ENCODE assay signal across 21 cellular contexts in the genomic region with DNA sequence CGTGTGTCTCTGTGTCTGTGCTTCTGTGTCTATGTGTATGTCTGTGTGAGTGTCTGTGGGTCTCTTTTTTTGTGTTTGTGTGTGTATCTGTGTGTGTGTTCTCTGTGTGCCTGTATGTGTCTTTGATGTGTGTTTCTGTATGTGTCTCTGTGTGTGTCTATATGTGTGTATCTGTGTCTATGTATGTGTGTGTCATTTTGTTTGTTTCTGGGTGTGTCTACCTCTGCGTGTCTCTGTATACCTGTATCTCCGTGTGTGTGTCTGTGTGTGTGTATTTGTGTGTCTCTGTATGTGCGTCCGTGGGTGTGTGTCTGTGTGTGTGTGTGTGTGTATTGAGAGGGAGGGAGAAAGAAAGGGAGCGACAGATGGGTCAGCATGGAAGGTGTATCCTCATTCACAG.
DNase-seq lines count a peak whose midpoint lies in the region; ATAC-seq, FAIRE-seq and TF ChIP-seq lines count a peak whose summit lies in the region.
"Had no signal": no experiment of that assay in that cellular context is flagged by ENCODE, and none has a peak within 500 bp of the region (broad histone marks: within the 10 kb centered on the region; RNA-seq: fewer than 3 reads in every experiment).

No MANE protein-coding gene starts in this region.

- H3K4ac ChIP-seq in mesendoderm (ENCODE audit: low read depth, low read length): no peak overlapping the region

- ATAC-seq in K562 (no peak), HG02571 (IDR thresholded peaks at IDR 0.05; ENCODE audit: unreplicated experiment) (no peak), HG03520 (IDR thresholded peaks at IDR 0.05; ENCODE audit: unreplicated experiment) (no peak)
- ATAC-seq: CD8-positive, alpha-beta T cell had no signal

- H3K27me3 Mint-ChIP-seq in activated CD4-positive, alpha-beta T cell treated with anti-CD3 and anti-CD28 coated beads, Interleukin-2, amount 10 ng/mL, durations not matched to agents 24 days and 14 days: no peaks in the 10 kb centered on the region

- TF ChIP-seq POLR2A in K562 (conservative IDR thresholded peaks at IDR 0.05): no peak

- H3K79me1 ChIP-seq in mesendoderm (ENCODE audit: low read length): no peaks in the 10 kb centered on the region

- no peak for TF ChIP-seq EP300 in K562 (IDR thresholded peaks at IDR 0.05; ENCODE audit: low read length)

- H3K27ac ChIP-seq in K562 (ENCODE audit: extremely low read depth, low read depth, low read length) (no peak overlapping the region), mesendoderm (ENCODE audit: low read depth, low read length) (no peak overlapping the region)
- H3K27ac ChIP-seq: 22Rv1, BLaER1, C4-2B had no signal

- BruUV-seq in K562 (replicated peaks; lab: Mats Ljungman, UMichigan): no TSS peak

- H3K4me3 Mint-ChIP-seq in activated CD4-positive, alpha-beta T cell treated with anti-CD3 and anti-CD28 coated beads, Interleukin-2, amount 10 ng/mL, durations not matched to agents 24 days and 14 days: no peak overlapping the region
- H3K4me3 Mint-ChIP-seq: B cell; CD4-positive, CD25-positive, alpha-beta regulatory T cell; CD8-positive, alpha-beta T cell had no signal

- no peak overlapping the region for H3K27ac Mint-ChIP-seq in activated CD4-positive, alpha-beta T cell treated with anti-CD3 and anti-CD28 coated beads, Interleukin-2, amount 10 ng/mL, durations not matched to agents 24 days and 14 days
- H3K27ac Mint-ChIP-seq: B cell; CD4-positive, CD25-positive, alpha-beta regulatory T cell; CD8-positive, alpha-beta T cell had no signal

- no peaks in the 10 kb centered on the region for H3K9me1 ChIP-seq in K562 (ENCODE audit: control insufficient read depth, insufficient read depth, low read length)

- no peaks in the 10 kb centered on the region for H3K9me3 Mint-ChIP-seq in activated CD4-positive, alpha-beta T cell treated with anti-CD3 and anti-CD28 coated beads, Interleukin-2, amount 10 ng/mL, durations not matched to agents 24 days and 14 days
- H3K9me3 Mint-ChIP-seq: CD4-positive, CD25-positive, alpha-beta regulatory T cell; CD8-positive, alpha-beta T cell had no signal

- H2BK15ac ChIP-seq in mesendoderm (replicated peaks; ENCODE audit: low read depth): no peak overlapping the region

- no peak overlapping the region for H3K23ac ChIP-seq in mesendoderm (ENCODE audit: low read length)

- POLR2A ChIA-PET in K562 (lab: Yijun Ruan, JAX): no interaction called here

- in situ Hi-C loops in K562 (cut with MboI): no loop called here

- TF ChIP-seq CTCF in K562 (IDR thresholded peaks at IDR 0.05 in 2 of 3, conservative IDR thresholded peaks at IDR 0.05 in 1 of 3; ENCODE audit: insufficient read depth in 2 of 3, low read depth in 1 of 3, low read length in 3 of 3): no peak

- peak; percentile 27 for DNase-seq in activated CD4-positive, alpha-beta T cell treated with anti-CD3 and anti-CD28 coated beads, Interleukin-2, amount 10 ng/mL, durations not matched to agents 24 days and 14 days
- DNase-seq in activated CD4-positive, alpha-beta T cell treated with anti-CD3 and anti-CD28 coated beads, Interleukin-2, amount 50 U/mL, for 1 hour: no peak
- DNase-seq in K562 (ENCODE audit: extremely low read depth in 1 of 4, low spot score in 3 of 4) (no peak), mesendoderm (no peak)
- DNase-seq: Caco-2; CD4-positive, CD25-positive, alpha-beta regulatory T cell; CD8-positive, alpha-beta T cell; DMS153; DND-41; GOT3; H7; HCEC 1CT had no signal

- no peaks in the 10 kb centered on the region for H3K36me3 Mint-ChIP-seq in activated CD4-positive, alpha-beta T cell treated with anti-CD3 and anti-CD28 coated beads, Interleukin-2, amount 10 ng/mL, durations not matched to agents 24 days and 14 days (ENCODE audit: low read depth)
- H3K36me3 Mint-ChIP-seq: CD4-positive, CD25-positive, alpha-beta regulatory T cell; CD8-positive, alpha-beta T cell had no signal

- no peak overlapping the region for H2BK5ac ChIP-seq in mesendoderm (ENCODE audit: low read length)

- H3K18ac ChIP-seq in mesendoderm (ENCODE audit: low read length): no peak overlapping the region

- H3K9me3 ChIP-seq in K562 (replicated peaks; ENCODE audit: control insufficient read depth, insufficient read depth, low read depth, low read length): no peaks in the 10 kb centered on the region
- H3K9me3 ChIP-seq: BLaER1, Caco-2 had no signal

- no peak overlapping the region for H4K8ac ChIP-seq in mesendoderm (ENCODE audit: low read depth, low read length)

- TF ChIP-seq RAD21 in K562 (CRISPR knock-in tag; conservative IDR thresholded peaks at IDR 0.05 in 1 of 2, IDR thresholded peaks at IDR 0.05 in 1 of 2): no peak

- intact Hi-C loops in activated CD4-positive, alpha-beta T cell treated with anti-CD3 and anti-CD28 coated beads, Interleukin-2, amount 10 ng/mL, durations not matched to agents 24 days and 14 days (cut with micrococcal nuclease): no loop called here
- intact Hi-C loops in K562 (cut with micrococcal nuclease): no loop called here

- H3K9ac ChIP-seq in K562 (ENCODE audit: insufficient read depth in 1 of 2, low read depth in 2 of 2, low read length in 2 of 2) (no peak overlapping the region), mesendoderm (ENCODE audit: low read length) (no peak overlapping the region)
- H3K9ac ChIP-seq: BLaER1 had no signal

- H3K4me3 ChIP-seq in K562: no peak overlapping the region
- no peak overlapping the region for H3K4me3 ChIP-seq in mesendoderm (ENCODE audit: low read length)
- H3K4me3 ChIP-seq: BLaER1 had no signal

- H3K4me2 ChIP-seq in K562 (ENCODE audit: insufficient read depth, low read length): no peak overlapping the region
- H3K4me2 ChIP-seq in mesendoderm (ENCODE audit: low read length): no peak overlapping the region
- H3K4me2 ChIP-seq: BLaER1 had no signal

- H3K27me3 ChIP-seq in K562 (ENCODE audit: control insufficient read depth in 2 of 2, insufficient read depth in 2 of 2, low read length in 2 of 2) (no peaks in the 10 kb centered on the region), mesendoderm (ENCODE audit: insufficient read depth, low read length, poor library complexity) (no peaks in the 10 kb centered on the region)
- H3K27me3 ChIP-seq: BLaER1 had no signal

- no peak overlapping the region for H2AFZ ChIP-seq in K562 (ENCODE audit: low read depth, low read length)

- FAIRE-seq in K562 (lab: Jason Lieb, UNC): no peak
- FAIRE-seq: A204.1, G401.6, GM12892 had no signal

- no peaks in the 10 kb centered on the region for H3K4me1 ChIP-seq in K562 (replicated peaks in 1 of 2; ENCODE audit: control insufficient read depth in 2 of 2, insufficient read depth in 2 of 2, low read length in 2 of 2)
- H3K4me1 ChIP-seq in mesendoderm (ENCODE audit: control insufficient read depth, low read depth, low read length): no peaks in the 10 kb centered on the region
- H3K4me1 ChIP-seq: BLaER1, Caco-2 had no signal

- no peaks in the 10 kb centered on the region for H3K79me2 ChIP-seq in K562 (ENCODE audit: control insufficient read depth, insufficient read depth, low read length)
- H3K79me2 ChIP-seq in mesendoderm (ENCODE audit: control insufficient read depth, insufficient read depth, low read length): no peaks in the 10 kb centered on the region

- no peak overlapping the region for H4K5ac ChIP-seq in mesendoderm (ENCODE audit: low read length)

- 0% methylated on average over 6 of the region's 6 CpGs for WGBS in K562 (ENCODE audit: insufficient coverage, low coverage, missing lambda C conversion rate)
- WGBS in mesendoderm (ENCODE audit: extremely low coverage, insufficient coverage, low lambda C conversion rate): no CpG with 5 or more reads among the region's 6 CpGs

- peak overlapping the region; percentile 51 for H2AK5ac ChIP-seq in mesendoderm (ENCODE audit: low read length)

- CTCF ChIA-PET in K562 (lab: Yijun Ruan, JAX; ENCODE audit: low intra/inter-chr PET ratio): no interaction called here

- no peak overlapping the region for H2BK120ac ChIP-seq in mesendoderm (ENCODE audit: low read depth, low read length)

- H4K20me1 ChIP-seq in K562 (replicated peaks; ENCODE audit: control insufficient read depth, insufficient read depth, low read length): no peaks in the 10 kb centered on the region; the same call in 1 of the 2 replicates
- H4K20me1 ChIP-seq: BLaER1 had no signal

- H3K4me1 Mint-ChIP-seq in activated CD4-positive, alpha-beta T cell treated with anti-CD3 and anti-CD28 coated beads, Interleukin-2, amount 10 ng/mL, durations not matched to agents 24 days and 14 days: no peaks in the 10 kb centered on the region
- H3K4me1 Mint-ChIP-seq: B cell; CD4-positive, CD25-positive, alpha-beta regulatory T cell had no signal

- H3K36me3 ChIP-seq in K562 (ENCODE audit: control insufficient read depth, insufficient read depth, low read length) (no peaks in the 10 kb centered on the region), mesendoderm (ENCODE audit: control insufficient read depth, insufficient read depth, low read length) (no peaks in the 10 kb centered on the region)
- H3K36me3 ChIP-seq: BLaER1 had no signal

- H3K56ac ChIP-seq in mesendoderm (ENCODE audit: low read length): peak overlapping the region; percentile 15

TF ChIP-seq in K562, 482 proteins besides CTCF, POLR2A, EP300 and RAD21 (continues in another document):
- TF ChIP-seq USF2 (CRISPR knock-in tag; IDR thresholded peaks at IDR 0.05): no peak
- TF ChIP-seq ZNF444 (CRISPR knock-in tag; IDR thresholded peaks at IDR 0.05): no peak
